In the genomic region with DNA sequence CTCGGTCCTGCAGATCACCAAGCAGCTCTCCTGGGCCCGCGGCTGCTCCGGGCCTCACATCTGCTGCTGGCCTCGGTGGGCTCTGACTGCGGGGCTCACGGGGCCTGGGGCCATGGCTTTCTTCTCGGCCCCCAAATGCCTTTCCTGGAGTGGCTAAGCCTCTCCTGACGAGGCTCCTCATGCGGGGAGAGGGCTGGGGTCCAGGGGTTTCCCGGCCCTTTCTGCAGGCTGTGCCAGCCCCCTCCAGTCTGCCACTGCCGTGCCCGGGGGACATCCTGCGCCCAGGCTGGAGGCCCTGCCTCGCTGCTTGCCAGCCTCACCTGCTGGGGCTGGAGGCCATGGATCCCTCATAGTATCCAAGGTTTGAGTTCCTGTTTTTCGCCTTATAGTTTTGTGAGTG, we compare ENCODE assay signal across 22 cellular contexts.
"Had no signal": no experiment of that assay in that cellular context is flagged by ENCODE, and none has a peak within 500 bp of the region (broad histone marks: within the 10 kb centered on the region; RNA-seq: fewer than 3 reads in every experiment).

No MANE protein-coding gene starts in this region.

- H3K9me3 ChIP-seq: SJCRH30 had no signal

- H3K9ac ChIP-seq: KMS-11 had no signal

- ATAC-seq: K562, Panc1, SK-N-SH treated with all-trans-retinoic acid at 6 μM for 48 hours had no signal

- H3K4me3 ChIP-seq: K562, SJCRH30 had no signal

- H3K4me3 Mint-ChIP-seq: IgD-negative memory B cell had no signal

- H3K27me3 ChIP-seq: SJCRH30 had no signal

- H3K27ac Mint-ChIP-seq: IgD-negative memory B cell had no signal

- H3K4me1 ChIP-seq: SJCRH30 had no signal

- H3K4me2 ChIP-seq: KMS-11 had no signal

- H3K27ac ChIP-seq: KMS-11, RWPE1, SJCRH30 had no signal

- H3K4me1 Mint-ChIP-seq: IgD-negative memory B cell had no signal

- H3K27me3 Mint-ChIP-seq: IgD-negative memory B cell had no signal

- DNase-seq: Kasumi-1, MM.1S, NCI-H1092 treated with DMSO at 0.1 percent for 48 hours, NCI-H1436, NCI-H187, NCI-H2029, NCI-H2081 treated with DMSO at 0.1 percent for 48 hours, NCI-H2171, NCI-H226, NCI-H446, NCI-H510A, NCI-H524 treated with DMSO at 0.1 percent for 48 hours, NCI-H69, NCI-H774, SHP77 treated with DMSO at 0.1 percent for 48 hours, SJCRH30 had no signal
